ENCODE assay signal across 8 cellular contexts in genomic region chr20:44911264-44911921, GRCh38. TPM values are rescaled to one million over a fixed set of nuclear protein-coding genes. Genes with fewer than 3 reads are reported as not detected.
DNase-seq lines count a peak whose midpoint lies in the region; ATAC-seq, FAIRE-seq and TF ChIP-seq lines count a peak whose summit lies in the region.

No MANE protein-coding gene starts in this region.

- H3K4me1 Mint-ChIP-seq in progenitor cell of endocrine pancreas (ENCODE audit: low read depth) = peaks cover 13% of the 10 kb centered on the region

- no peaks in the 10 kb centered on the region for H3K79me2 ChIP-seq in endothelial cell of umbilical vein (ENCODE audit: control insufficient read depth, insufficient read depth, low read length)

- H3K4me2 ChIP-seq in endothelial cell of umbilical vein (ENCODE audit: insufficient read depth, low read length) = no peak overlapping the region

- no peak for TF ChIP-seq POLR2A in endothelial cell of umbilical vein (IDR thresholded peaks at IDR 0.05; ENCODE audit: low read depth, low read length)

- H3K27me3 ChIP-seq in endothelial cell of umbilical vein (ENCODE audit: control insufficient read depth in 2 of 2, insufficient read depth in 2 of 2, low read length in 2 of 2) = no peaks in the 10 kb centered on the region

- peaks cover 12% of the 10 kb centered on the region for H3K4me1 ChIP-seq in endothelial cell of umbilical vein (ENCODE audit: control insufficient read depth, extremely low read depth, insufficient read depth, low read length)

- POLR2A ChIA-PET in endothelial cell of umbilical vein (lab: Charles Lee) = no interaction called here

- peak; percentile 86 for FAIRE-seq in endothelial cell of umbilical vein (lab: Jason Lieb, UNC)

- H2AFZ ChIP-seq in endothelial cell of umbilical vein (ENCODE audit: low read depth, low read length) = no peak overlapping the region

- peaks cover 0 to 9% of the 10 kb centered on the region in 2 experiments for H3K36me3 ChIP-seq in endothelial cell of umbilical vein (ENCODE audit: control insufficient read depth in 2 of 2, extremely low read depth in 1 of 2, insufficient read depth in 2 of 2, low read length in 2 of 2)

- H3K4me3 Mint-ChIP-seq in progenitor cell of endocrine pancreas (ENCODE audit: low read depth) = peak overlapping the region; percentile 70

- no peaks in the 10 kb centered on the region for H3K9me1 ChIP-seq in endothelial cell of umbilical vein (replicated peaks; ENCODE audit: control insufficient read depth, extremely low read depth, insufficient read depth, low read length)

- no peaks in the 10 kb centered on the region for H3K27me3 Mint-ChIP-seq in progenitor cell of endocrine pancreas

- no TSS peak for BruUV-seq in endothelial cell of umbilical vein (replicated peaks; lab: Mats Ljungman, UMichigan)

- H3K4me3 ChIP-seq in endothelial cell of umbilical vein (replicated peaks in 1 of 3; ENCODE audit: insufficient read depth in 1 of 3, low read depth in 1 of 3, low read length in 3 of 3) = no peak overlapping the region

- H3K27ac ChIP-seq in endothelial cell of umbilical vein (ENCODE audit: insufficient read depth, low read depth, low read length) = no peak overlapping the region

- peak; percentile 54 for DNase-seq in NCI-H82 (lab: John Stamatoyannopoulos, UW)
- DNase-seq in NCI-H82 treated with DMSO at 0.1 percent for 48 hours (lab: John Stamatoyannopoulos, UW; ENCODE audit: unreplicated experiment) = no peak
- DNase-seq in NCI-H146 treated with DMSO at 0.1 percent for 48 hours (lab: John Stamatoyannopoulos, UW; ENCODE audit: unreplicated experiment) = peak; percentile 27
- peak; percentile 67 for DNase-seq in activated CD4-positive, alpha-beta T cell treated with anti-CD3 and anti-CD28 coated beads for 48 hours
- DNase-seq in endothelial cell of umbilical vein (ENCODE audit: low read depth, low spot score) = peak; percentile 42
- DNase-seq in progenitor cell of endocrine pancreas (ENCODE audit: low spot score, unreplicated experiment) = peak; percentile 67
- DNase-seq in omental fat pad (ENCODE audit: low spot score) = no peak
- no peak for DNase-seq in posterior cingulate gyrus

- CTCF ChIA-PET in endothelial cell of umbilical vein (lab: Charles Lee) = interaction anchor here (0.6 to 1.7 kb wide), 5 partner anchors 24 to 1215 kb away, joined by 3 to 4 read pairs (median 3); no protein-coding TSS in a partner anchor

- peak overlapping the region; percentile 92 for H3K27ac Mint-ChIP-seq in progenitor cell of endocrine pancreas

- H3K36me3 Mint-ChIP-seq in progenitor cell of endocrine pancreas (ENCODE audit: insufficient read depth) = peaks cover 15% of the 10 kb centered on the region

- TF ChIP-seq CTCF in endothelial cell of umbilical vein (IDR thresholded peaks at IDR 0.05; ENCODE audit: extremely low read depth in 1 of 2, insufficient read depth in 1 of 2, low read depth in 1 of 2, low read length in 2 of 2) (peak; percentile 49 to 54), progenitor cell of endocrine pancreas (IDR thresholded peaks at IDR 0.05; ENCODE audit: unreplicated experiment) (peak; percentile 71), omental fat pad (IDR thresholded peaks at IDR 0.05) (no peak)

- intact Hi-C loops in endothelial cell of umbilical vein (cut with micrococcal nuclease) = loop anchor here (1.0 to 5.0 kb wide), 5 partner anchors 49 to 381 kb away; partner anchors contain the start of gene TOMM34
- intact Hi-C loops in posterior cingulate gyrus (cut with DNase I) = no loop called here

- no peak for ATAC-seq in omental fat pad (ENCODE audit: low FRiP score)

- no peaks in the 10 kb centered on the region for H3K9me3 Mint-ChIP-seq in progenitor cell of endocrine pancreas (ENCODE audit: low read depth)

- no peaks in the 10 kb centered on the region for H3K9me3 ChIP-seq in endothelial cell of umbilical vein (replicated peaks; ENCODE audit: control insufficient read depth, insufficient read depth, low read length)

- no peaks in the 10 kb centered on the region for H4K20me1 ChIP-seq in endothelial cell of umbilical vein (replicated peaks; ENCODE audit: control insufficient read depth, extremely low read depth, insufficient read depth, low read length)

- H3K9ac ChIP-seq in endothelial cell of umbilical vein (replicated peaks; ENCODE audit: extremely low read depth, insufficient read depth, low read length) = no peak overlapping the region

- dilution Hi-C loops in endothelial cell of umbilical vein (cut with MboI; ENCODE audit: extremely low pct_ligation_motif_present, low sequenced_read_pairs) = no loop called here

TF ChIP-seq in endothelial cell of umbilical vein, 7 proteins besides CTCF, POLR2A, EP300 and RAD21:
- no peak for TF ChIP-seq EZH2 (IDR thresholded peaks at IDR 0.05; ENCODE audit: borderline replicate concordance, low read depth, low read length, severe bottlenecking)

RNA-seq across cellular contexts. Expression of gene PABPC1L, which starts 1.5 kb away (rescaled TPM):
- 7.5 and 7.8 TPM in 2 replicates for total RNA-seq in endothelial cell of umbilical vein
- 12.6 and 14.2 TPM in 2 replicates for polyA plus RNA-seq in endothelial cell of umbilical vein
- polyA plus RNA-seq in endothelial cell of umbilical vein (2011; cell fraction: cytosol; rRNA removed) = 2.1 and 6.1 TPM in 2 replicates
- polyA plus RNA-seq in endothelial cell of umbilical vein (2011; cell fraction: nucleus; rRNA removed) = 82.9 and 100 TPM in 2 replicates
- 6.9 and 7.2 TPM in 2 replicates for polyA plus RNA-seq in endothelial cell of umbilical vein (2012)
- 7.6 and 9.0 TPM in 2 replicates for polyA minus RNA-seq in endothelial cell of umbilical vein
- polyA minus RNA-seq in endothelial cell of umbilical vein (2011; cell fraction: cytosol; rRNA and poly(A)+ RNA removed) = 4.9 TPM
- 13.9 and 18.0 TPM in 2 replicates for polyA minus RNA-seq in endothelial cell of umbilical vein (2011; cell fraction: nucleus; rRNA and poly(A)+ RNA removed)
- total RNA-seq in progenitor cell of endocrine pancreas = 211 and 219 TPM in 2 replicates
- 10 to 100 TPM in 2 of 4 donors, 1 to 10 TPM in 2; 5.1 to 17.1 (median 10.3) TPM for total RNA-seq in omental fat pad

RNA-seq across cellular contexts. Expression of gene YWHAB, which starts 25.9 kb away (rescaled TPM):
- total RNA-seq in endothelial cell of umbilical vein (255 and 256 TPM in 2 replicates), progenitor cell of endocrine pancreas (125 and 126 TPM in 2 replicates), omental fat pad (100 to 1,000 TPM; 114 to 153 (median 143) TPM)
- polyA plus RNA-seq in endothelial cell of umbilical vein = 45.9 and 65.9 TPM in 2 replicates
- 120 and 124 TPM in 2 replicates for polyA plus RNA-seq in endothelial cell of umbilical vein (2011; cell fraction: cytosol; rRNA removed)
- 58.6 and 74.5 TPM in 2 replicates for polyA plus RNA-seq in endothelial cell of umbilical vein (2011; cell fraction: nucleus; rRNA removed)
- polyA plus RNA-seq in endothelial cell of umbilical vein (2012) = 211 and 261 TPM in 2 replicates
- polyA minus RNA-seq in endothelial cell of umbilical vein = 52.0 and 56.2 TPM in 2 replicates
- polyA minus RNA-seq in endothelial cell of umbilical vein (2011; cell fraction: cytosol; rRNA and poly(A)+ RNA removed) = 67.3 TPM
- 33.8 and 51.0 TPM in 2 replicates for polyA minus RNA-seq in endothelial cell of umbilical vein (2011; cell fraction: nucleus; rRNA and poly(A)+ RNA removed)

RNA-seq across cellular contexts. Expression of gene TOMM34, which starts 48.8 kb away (rescaled TPM):
- total RNA-seq in endothelial cell of umbilical vein (37.0 and 44.2 TPM in 2 replicates), progenitor cell of endocrine pancreas (40.1 and 40.9 TPM in 2 replicates), omental fat pad (10 to 100 TPM in 3 of 4 donors, 1 to 10 TPM in 1; 9.1 to 23.9 (median 12.1) TPM)
- polyA plus RNA-seq in endothelial cell of umbilical vein = 36.3 and 36.9 TPM in 2 replicates
- 43.8 and 52.2 TPM in 2 replicates for polyA plus RNA-seq in endothelial cell of umbilical vein (2011; cell fraction: cytosol; rRNA removed)
- 21.9 and 24.2 TPM in 2 replicates for polyA plus RNA-seq in endothelial cell of umbilical vein (2011; cell fraction: nucleus; rRNA removed)
- 46.7 and 58.0 TPM in 2 replicates for polyA plus RNA-seq in endothelial cell of umbilical vein (2012)
- polyA minus RNA-seq in endothelial cell of umbilical vein = 20.4 and 20.6 TPM in 2 replicates
- polyA minus RNA-seq in endothelial cell of umbilical vein (2011; cell fraction: cytosol; rRNA and poly(A)+ RNA removed) = 18.9 TPM
- polyA minus RNA-seq in endothelial cell of umbilical vein (2011; cell fraction: nucleus; rRNA and poly(A)+ RNA removed) = 6.0 TPM in 2 replicates

RNA-seq across cellular contexts. Expression of gene STK4, which starts 54.9 kb away (rescaled TPM):
- total RNA-seq in endothelial cell of umbilical vein (28.2 and 29.6 TPM in 2 replicates), progenitor cell of endocrine pancreas (36.3 and 37.4 TPM in 2 replicates), omental fat pad (10 to 100 TPM; 26.4 to 51.9 (median 38.6) TPM)
- polyA plus RNA-seq in endothelial cell of umbilical vein = 7.0 and 9.1 TPM in 2 replicates
- polyA plus RNA-seq in endothelial cell of umbilical vein (2011; cell fraction: cytosol; rRNA removed) = 8.2 and 8.4 TPM in 2 replicates
- polyA plus RNA-seq in endothelial cell of umbilical vein (2011; cell fraction: nucleus; rRNA removed) = 24.4 and 30.2 TPM in 2 replicates
- polyA plus RNA-seq in endothelial cell of umbilical vein (2012) = 9.9 and 12.5 TPM in 2 replicates
- polyA minus RNA-seq in endothelial cell of umbilical vein = 22.9 and 24.2 TPM in 2 replicates
- 20.2 TPM for polyA minus RNA-seq in endothelial cell of umbilical vein (2011; cell fraction: cytosol; rRNA and poly(A)+ RNA removed)
- polyA minus RNA-seq in endothelial cell of umbilical vein (2011; cell fraction: nucleus; rRNA and poly(A)+ RNA removed) = 36.4 and 43.6 TPM in 2 replicates

Comparison
In these comparisons a context has a peak if more than half of its experiments do, and no peak if none do; other contexts are left out.
1. DNase-seq: peak in NCI-H82 (single experiment), NCI-H146 treated with DMSO at 0.1 percent for 48 hours (single experiment), activated CD4-positive, alpha-beta T cell treated with anti-CD3 and anti-CD28 coated beads for 48 hours (single experiment), endothelial cell of umbilical vein (single experiment) and progenitor cell of endocrine pancreas (single experiment); none in NCI-H82 treated with DMSO at 0.1 percent for 48 hours (single experiment), omental fat pad (single experiment) and posterior cingulate gyrus (0 of 10).
2. CTCF ChIP-seq: peak in endothelial cell of umbilical vein (2 of 2) and progenitor cell of endocrine pancreas (single experiment); none in omental fat pad (0 of 3).
3. RNA of gene PABPC1L, which starts 1.5 kb away (total RNA-seq): 211 to 219 TPM in progenitor cell of endocrine pancreas; 5.1 to 17.1 TPM in omental fat pad and 7.5 to 7.8 TPM in endothelial cell of umbilical vein; every median in the first group is over 10 times any median in the second.